8 cellular contexts compared by ENCODE assay signal in genomic region chr14:50003213-50004021, GRCh38.
DNase-seq lines count a peak whose midpoint lies in the region; ATAC-seq lines count a peak whose summit lies in the region.

No MANE protein-coding gene starts in this region.

- ATAC-seq in GM21367 (IDR thresholded peaks at IDR 0.05; ENCODE audit: unreplicated experiment): peak; percentile 34

- peak; percentile 56 for DNase-seq in DMS153 (lab: John Stamatoyannopoulos, UW)
- DNase-seq in HUDEP-2 (lab: John Stamatoyannopoulos, UW; ENCODE audit: unreplicated experiment in 76 of 76): peak; percentile 44 to 98 (median 94)
- peak; percentile 28 to 52 for DNase-seq in SHP77 (lab: John Stamatoyannopoulos, UW)
- peak; percentile 75 for DNase-seq in activated gamma-delta T cell treated with Interleukin-2 at 50 U/mL for 16 hours
- peak in 33 of 42 donors; percentile 6 to 65 (median 33) for DNase-seq in head of caudate nucleus
- DNase-seq in posterior vena cava (ENCODE audit: low spot score): peak; percentile 96
- peak; percentile 89 for DNase-seq in ureter (ENCODE audit: low spot score)

- intact Hi-C loops in head of caudate nucleus (cut with DNase I): no loop called here
- intact Hi-C loops in posterior vena cava (cut with DNase I): loop anchor here in 1 of 2 donors (10.0 kb wide), 3 partner anchors 101 to 139 kb away; partner anchors contain the start of gene ARF6

Comparison
In these comparisons a context has a peak if more than half of its experiments do, and no peak if none do; other contexts are left out.
1. Peak in every context shown above with its lines: DNase-seq and ATAC-seq.
2. DNase-seq: peak in every context shown above with its lines; median percentile 96 in posterior vena cava; 94 in HUDEP-2; 89 in ureter; 75 in activated gamma-delta T cell treated with Interleukin-2 at 50 U/mL for 16 hours; 56 in DMS153; 40 in SHP77; 33 in head of caudate nucleus.